8 cellular contexts compared by ENCODE assay signal in genomic region chr1:150579955-150580642, GRCh38. TPM values are rescaled to one million over a fixed set of nuclear protein-coding genes. Genes with fewer than 3 reads are reported as not detected.
DNase-seq lines count a peak whose midpoint lies in the region; ATAC-seq and TF ChIP-seq lines count a peak whose summit lies in the region.

No MANE protein-coding gene starts in this region.

- DNase-seq in T-cell (no peak), HT-29 (ENCODE audit: low spot score) (no peak), UCSD-AML1 (lab: John Stamatoyannopoulos, UW; ENCODE audit: unreplicated experiment) (no peak), EL (no peak)

- 51 to 62% methylated on average over 6 to 13 of the region's 15 CpGs for WGBS in gastroesophageal sphincter (ENCODE audit: low coverage in 1 of 2), 2 donors

- CTCF ChIA-PET in T-cell (lab: Charles Lee): interaction anchor here (0.5 to 12.6 kb wide), 9 partner anchors 9 to 491 kb away, joined by 3 to 170 read pairs (median 6); partner anchors contain the start of genes ENSA (in 1 of the 2) and GABPB2 (in 1 of the 2)

- H3K4me1 ChIP-seq in gastroesophageal sphincter (peaks cover 0 to 17% (median 7%) of the 10 kb centered on the region in 3 donors), skeletal muscle tissue (ENCODE audit: control insufficient read depth in 3 of 3, insufficient read depth in 3 of 3, low read length in 3 of 3) (peaks cover 8 to 24% (median 9%) of the 10 kb centered on the region in 3 donors)

- H3K27ac ChIP-seq in gastroesophageal sphincter (peak overlapping the region; percentile 94 to 100 (median 100)), skeletal muscle tissue (ENCODE audit: low read depth, low read length) (peak overlapping the region; percentile 100)

- peak; percentile 11 for ATAC-seq in GM21717 (IDR thresholded peaks at IDR 0.05; ENCODE audit: unreplicated experiment)
- ATAC-seq in T-cell (replicated peaks in 1 of 4): peak; percentile 2 to 7 (median 4)
- no peak for ATAC-seq in gastroesophageal sphincter
- no peak for ATAC-seq in HG03354 (IDR thresholded peaks at IDR 0.05; ENCODE audit: poor library complexity, severe bottlenecking, unreplicated experiment)

- no peak for TF ChIP-seq POLR2A in gastroesophageal sphincter (IDR thresholded peaks at IDR 0.05)

- no peaks in the 10 kb centered on the region for H3K27me3 Mint-ChIP-seq in T-cell

- H3K4me3 ChIP-seq in gastroesophageal sphincter: peak overlapping the region; percentile 85 to 97
- peak overlapping the region; percentile 63 to 88 (median 79) for H3K4me3 ChIP-seq in skeletal muscle tissue (ENCODE audit: low read length in 3 of 3)

- H3K9me3 Mint-ChIP-seq in T-cell: no peaks in the 10 kb centered on the region

- H3K4me3 Mint-ChIP-seq in T-cell: peak overlapping the region; percentile 75 to 99 (median 95)

- H3K27me3 ChIP-seq in gastroesophageal sphincter: no peaks in the 10 kb centered on the region
- no peaks in the 10 kb centered on the region for H3K27me3 ChIP-seq in skeletal muscle tissue (ENCODE audit: control insufficient read depth in 3 of 3, insufficient read depth in 3 of 3, low read length in 3 of 3)

- peaks cover 42% of the 10 kb centered on the region for H3K36me3 Mint-ChIP-seq in T-cell

- H3K4me1 Mint-ChIP-seq in T-cell: peaks cover 23 to 33% (median 26%) of the 10 kb centered on the region in 3 donors

- no peak for TF ChIP-seq CTCF in gastroesophageal sphincter (IDR thresholded peaks at IDR 0.05)

- peak overlapping the region; percentile 92 to 98 for H3K27ac Mint-ChIP-seq in T-cell

- TF ChIP-seq EP300 in gastroesophageal sphincter (IDR thresholded peaks at IDR 0.05): no peak

- peak overlapping the region; percentile 82 to 100 (median 94) for H3K9ac ChIP-seq in skeletal muscle tissue (ENCODE audit: low read depth in 1 of 3, low read length in 3 of 3)

- H3K9me3 ChIP-seq in gastroesophageal sphincter (no peaks in the 10 kb centered on the region), skeletal muscle tissue (ENCODE audit: control insufficient read depth in 3 of 3, low read length in 3 of 3) (no peaks in the 10 kb centered on the region)

- peaks cover 0 to 29% of the 10 kb centered on the region in 2 donors for H3K36me3 ChIP-seq in gastroesophageal sphincter
- H3K36me3 ChIP-seq in skeletal muscle tissue (ENCODE audit: control insufficient read depth in 3 of 3, insufficient read depth in 3 of 3, low read length in 3 of 3): peaks cover 15 to 35% (median 33%) of the 10 kb centered on the region in 3 donors

- POLR2A ChIA-PET in T-cell (lab: Charles Lee): interaction anchor here (0.6 to 11.0 kb wide), 18 partner anchors 9 to 567 kb away, joined by 3 to 255 read pairs (median 6); partner anchors contain the start of genes CTSS (in 1 of the 2), ENSA (in 1 of the 2) and GOLPH3L (in 1 of the 2)

RNA-seq across cellular contexts. Expression of gene MCL1, which starts 0.7 kb away (rescaled TPM):
- total RNA-seq in T-cell (100 to 1,000 TPM; 478 to 731 (median 517) TPM), gastroesophageal sphincter (100 to 1,000 TPM; 212 to 353 (median 317) TPM), skeletal muscle tissue (157 TPM)
- 329 and 338 TPM in 2 replicates for total RNA-seq in HT-29 (2014; rRNA removed; shearing (Covaris generic))

RNA-seq across cellular contexts. Expression of gene ADAMTSL4, which starts 30.9 kb away (rescaled TPM):
- under 1 TPM; 0.26 to 0.66 (median 0.49) TPM for total RNA-seq in T-cell
- total RNA-seq in gastroesophageal sphincter: 10 to 100 TPM; 27.1 to 66.5 (median 36.3) TPM
- 12.0 TPM for total RNA-seq in skeletal muscle tissue
- total RNA-seq in HT-29 (2014; rRNA removed; shearing (Covaris generic)): not detected in 2 replicates

RNA-seq across cellular contexts. Expression of gene ENSA, which starts 49.3 kb away (rescaled TPM):
- 100 to 1,000 TPM; 108 to 158 (median 110) TPM for total RNA-seq in T-cell
- total RNA-seq in gastroesophageal sphincter: 100 to 1,000 TPM; 154 to 191 (median 167) TPM
- 63.7 TPM for total RNA-seq in skeletal muscle tissue
- total RNA-seq in HT-29 (2014; rRNA removed; shearing (Covaris generic)): 163 and 200 TPM in 2 replicates

Comparison
In these comparisons a context has a peak if more than half of its experiments do, and no peak if none do; other contexts are left out.
1. ATAC-seq: peak in GM21717 (single experiment) and T-cell (4 of 4); none in gastroesophageal sphincter (single experiment) and HG03354 (single experiment).